ENCODE assay signal across 8 cellular contexts in genomic region chr2:191155608-191156071, GRCh38. TPM values are rescaled to one million over a fixed set of nuclear protein-coding genes. Genes with fewer than 3 reads are reported as not detected.
A peak's percentile ranks its signal among the peaks of the same experiment; 100 is the strongest.
DNase-seq lines count a peak whose midpoint lies in the region; ATAC-seq lines count a peak whose summit lies in the region.

No MANE protein-coding gene starts in this region.

- in situ Hi-C loops in GM23248 (cut with MboI), result loop anchor here (10.0 kb wide), 1 partner anchor 101 kb away; no protein-coding TSS in a partner anchor

- no peaks in the 10 kb centered on the region for H3K79me2 ChIP-seq in GM23248 (ENCODE audit: insufficient read depth)

- no peaks in the 10 kb centered on the region for H3K9me2 ChIP-seq in GM23248 (ENCODE audit: insufficient read depth)

- H3K27me3 Mint-ChIP-seq in activated CD8-positive, alpha-beta T cell treated with anti-CD3 and anti-CD28 coated beads, Interleukin-2, amount 10 ng/mL, durations not matched to agents 7 days and 5 days (ENCODE audit: low read depth), result peaks cover 6% of the 10 kb centered on the region

- POLR2A ChIA-PET in activated CD8-positive, alpha-beta T cell treated with anti-CD3 and anti-CD28 coated beads, Interleukin-2, amount 10 ng/mL, durations not matched to agents 7 days and 5 days (lab: Charles Lee), result interaction anchor here (0.9 to 2.6 kb wide), 13 partner anchors 9 to 522 kb away, joined by 3 to 27 read pairs (median 4); partner anchors contain the start of gene NABP1

- 13 to 18% methylated on average over 1 of the region's 1 CpG for WGBS in GM23248 (ENCODE audit: low coverage in 1 of 2, low lambda C conversion rate in 2 of 2, missing lambda C conversion rate in 2 of 2), 2 experiments

- H3K4me3 Mint-ChIP-seq in activated CD8-positive, alpha-beta T cell treated with anti-CD3 and anti-CD28 coated beads, Interleukin-2, amount 10 ng/mL, durations not matched to agents 7 days and 5 days, result peak overlapping the region; percentile 19

- no peak overlapping the region for H3K4me3 ChIP-seq in GM23248

- peak; percentile 28 for ATAC-seq in activated CD8-positive, alpha-beta T cell treated with anti-CD3 and anti-CD28 coated beads, Interleukin-2, amount 10 ng/mL, durations not matched to agents 7 days and 5 days

- CTCF ChIA-PET in activated CD8-positive, alpha-beta T cell treated with anti-CD3 and anti-CD28 coated beads, Interleukin-2, amount 10 ng/mL, durations not matched to agents 7 days and 5 days (lab: Charles Lee), result interaction anchor here (0.7 to 20.5 kb wide), 59 partner anchors 9 to 541 kb away, joined by 3 to 1116 read pairs (median 6); partner anchors contain the start of gene STAT1

- no peaks in the 10 kb centered on the region for H3K36me3 ChIP-seq in GM23248 (ENCODE audit: low read depth)

- peaks cover 16% of the 10 kb centered on the region for H3K4me1 ChIP-seq in GM23248 (ENCODE audit: insufficient read depth)

- peaks cover 57% of the 10 kb centered on the region for H3K4me1 Mint-ChIP-seq in activated CD8-positive, alpha-beta T cell treated with anti-CD3 and anti-CD28 coated beads, Interleukin-2, amount 10 ng/mL, durations not matched to agents 7 days and 5 days (ENCODE audit: low read depth)

- H4K20me1 ChIP-seq in GM23248 (ENCODE audit: insufficient read depth), result no peaks in the 10 kb centered on the region

- no peaks in the 10 kb centered on the region for H3K36me3 Mint-ChIP-seq in activated CD8-positive, alpha-beta T cell treated with anti-CD3 and anti-CD28 coated beads, Interleukin-2, amount 10 ng/mL, durations not matched to agents 7 days and 5 days (ENCODE audit: low read depth)

- H3K27ac Mint-ChIP-seq in activated CD8-positive, alpha-beta T cell treated with anti-CD3 and anti-CD28 coated beads, Interleukin-2, amount 10 ng/mL, durations not matched to agents 7 days and 5 days, result peak overlapping the region; percentile 62

- peaks cover 16% of the 10 kb centered on the region; the same call in 1 of the 2 replicates for H3F3A ChIP-seq in GM23248 (ENCODE audit: insufficient read depth)

- H3K9me3 Mint-ChIP-seq in activated CD8-positive, alpha-beta T cell treated with anti-CD3 and anti-CD28 coated beads, Interleukin-2, amount 10 ng/mL, durations not matched to agents 7 days and 5 days (ENCODE audit: insufficient read depth), result no peaks in the 10 kb centered on the region

- no peak overlapping the region for H3K4me2 ChIP-seq in GM23248 (ENCODE audit: unreplicated experiment)

- H2AFZ ChIP-seq in GM23248, result no peak overlapping the region

- H3K27me3 ChIP-seq in GM23248 (replicated peaks; ENCODE audit: insufficient read depth), result no peaks in the 10 kb centered on the region

- H3K9me3 ChIP-seq in GM23248 (ENCODE audit: low read depth), result no peaks in the 10 kb centered on the region

- DNase-seq in NCI-H2171 treated with DMSO at 0.1 percent for 48 hours (lab: John Stamatoyannopoulos, UW), result peak; percentile 66
- DNase-seq in NCI-H2171 (lab: John Stamatoyannopoulos, UW), result no peak
- DNase-seq in GM23248, result peak; percentile 75
- peak; percentile 9 for DNase-seq in NCI-H146 treated with DMSO at 0.1 percent for 48 hours (lab: John Stamatoyannopoulos, UW; ENCODE audit: unreplicated experiment)
- no peak for DNase-seq in activated CD8-positive, alpha-beta T cell treated with anti-CD3 and anti-CD28 coated beads, Interleukin-2, amount 10 ng/mL, durations not matched to agents 7 days and 5 days
- DNase-seq in iPS-NIHi11 (ENCODE audit: low spot score), result peak; percentile 19
- DNase-seq in NCI-H187 (lab: John Stamatoyannopoulos, UW), result no peak
- DNase-seq in stimulated activated CD4-positive, alpha-beta T cell treated with anti-CD3 and anti-CD28 coated beads, Interleukin-1b, Interleukin-23, amount 100 ng/mL, for 48 hours, result no peak

- no peak overlapping the region for H3K27ac ChIP-seq in GM23248

- H3K9ac ChIP-seq in GM23248, result no peak overlapping the region

RNA-seq across cellular contexts. Expression of gene STAT4, which starts 4.8 kb away (rescaled TPM):
- 1.5 and 3.2 TPM in 2 replicates for total RNA-seq in GM23248 (2014; rRNA removed; shearing (Covaris generic))
- polyA plus RNA-seq in GM23248 (2016; fragmentation: Nextera tagmentation; extraction: Ambion mirVana), result 1.9 and 2.2 TPM in 2 replicates
- 100 to 1,000 TPM; 154 to 157 TPM for total RNA-seq in activated CD8-positive, alpha-beta T cell treated with anti-CD3 and anti-CD28 coated beads, Interleukin-2, amount 10 ng/mL, durations not matched to agents 7 days and 5 days

Comparison
In these comparisons a context has a peak if more than half of its experiments do, and no peak if none do; other contexts are left out.
1. DNase-seq: peak in NCI-H2171 treated with DMSO at 0.1 percent for 48 hours (single experiment), GM23248 (single experiment), NCI-H146 treated with DMSO at 0.1 percent for 48 hours (single experiment) and iPS-NIHi11 (single experiment); none in NCI-H2171 (single experiment), activated CD8-positive, alpha-beta T cell treated with anti-CD3 and anti-CD28 coated beads, Interleukin-2, amount 10 ng/mL, durations not matched to agents 7 days and 5 days (single experiment), NCI-H187 (0 of 2) and stimulated activated CD4-positive, alpha-beta T cell treated with anti-CD3 and anti-CD28 coated beads, Interleukin-1b, Interleukin-23, amount 100 ng/mL, for 48 hours (single experiment).
2. RNA of gene STAT4, which starts 4.8 kb away (total RNA-seq): 154 to 157 TPM in activated CD8-positive, alpha-beta T cell treated with anti-CD3 and anti-CD28 coated beads, Interleukin-2, amount 10 ng/mL, durations not matched to agents 7 days and 5 days; 1.5 to 3.2 TPM in GM23248; every median in the first group is over 10 times any median in the second.